In genomic region chr21:41928621-41929220, GRCh38 we compare ENCODE assay signal across 1 cellular context.
TF ChIP-seq lines count a peak whose summit lies in the region.

No MANE protein-coding gene starts in this region.

TF ChIP-seq in H1, 55 proteins besides CTCF, POLR2A, EP300 and RAD21:
- TF ChIP-seq GABPA (IDR thresholded peaks at IDR 0.05; ENCODE audit: borderline replicate concordance, insufficient read depth, low read length) (no peak), SP1 (IDR thresholded peaks at IDR 0.05; ENCODE audit: low read depth, low read length) (no peak), YY1 (IDR thresholded peaks at IDR 0.05; ENCODE audit: low read depth, low read length) (no peak), EZH2 (IDR thresholded peaks at IDR 0.05; ENCODE audit: low read depth, low read length, severe bottlenecking) (no peak), NRF1 (IDR thresholded peaks at IDR 0.05; ENCODE audit: low read depth, low read length) (no peak), JUN (IDR thresholded peaks at IDR 0.05; ENCODE audit: low read depth, low read length) (no peak), E2F6 (IDR thresholded peaks at IDR 0.05) (no peak), NANOG (IDR thresholded peaks at IDR 0.05; ENCODE audit: insufficient read depth, low read depth, low read length, poor library complexity, severe bottlenecking) (no peak), SIRT6 (IDR thresholded peaks at IDR 0.05; ENCODE audit: low read length) (no peak), SP4 (IDR thresholded peaks at IDR 0.05; ENCODE audit: low read length) (no peak), RNF2 (IDR thresholded peaks at IDR 0.05; ENCODE audit: borderline replicate concordance, low read depth, low read length, missing control alignments, poor library complexity, severe bottlenecking) (no peak), HDAC2 (IDR thresholded peaks at IDR 0.05; ENCODE audit: borderline replicate concordance in 1 of 2, low read depth in 2 of 2, low read length in 2 of 2) (no peak), CHD2 (IDR thresholded peaks at IDR 0.05; ENCODE audit: low read length) (no peak), ATF2 (IDR thresholded peaks at IDR 0.05; ENCODE audit: low read length) (no peak), HDAC6 (IDR thresholded peaks at IDR 0.05; ENCODE audit: low read depth, low read length) (no peak), CEBPB (IDR thresholded peaks at IDR 0.05; ENCODE audit: low read depth, low read length) (no peak), ASH2L (IDR thresholded peaks at IDR 0.05; ENCODE audit: low read length) (no peak), FOSL1 (IDR thresholded peaks at IDR 0.05; ENCODE audit: insufficient read depth, low read depth, low read length) (no peak)
